In the genomic region with DNA sequence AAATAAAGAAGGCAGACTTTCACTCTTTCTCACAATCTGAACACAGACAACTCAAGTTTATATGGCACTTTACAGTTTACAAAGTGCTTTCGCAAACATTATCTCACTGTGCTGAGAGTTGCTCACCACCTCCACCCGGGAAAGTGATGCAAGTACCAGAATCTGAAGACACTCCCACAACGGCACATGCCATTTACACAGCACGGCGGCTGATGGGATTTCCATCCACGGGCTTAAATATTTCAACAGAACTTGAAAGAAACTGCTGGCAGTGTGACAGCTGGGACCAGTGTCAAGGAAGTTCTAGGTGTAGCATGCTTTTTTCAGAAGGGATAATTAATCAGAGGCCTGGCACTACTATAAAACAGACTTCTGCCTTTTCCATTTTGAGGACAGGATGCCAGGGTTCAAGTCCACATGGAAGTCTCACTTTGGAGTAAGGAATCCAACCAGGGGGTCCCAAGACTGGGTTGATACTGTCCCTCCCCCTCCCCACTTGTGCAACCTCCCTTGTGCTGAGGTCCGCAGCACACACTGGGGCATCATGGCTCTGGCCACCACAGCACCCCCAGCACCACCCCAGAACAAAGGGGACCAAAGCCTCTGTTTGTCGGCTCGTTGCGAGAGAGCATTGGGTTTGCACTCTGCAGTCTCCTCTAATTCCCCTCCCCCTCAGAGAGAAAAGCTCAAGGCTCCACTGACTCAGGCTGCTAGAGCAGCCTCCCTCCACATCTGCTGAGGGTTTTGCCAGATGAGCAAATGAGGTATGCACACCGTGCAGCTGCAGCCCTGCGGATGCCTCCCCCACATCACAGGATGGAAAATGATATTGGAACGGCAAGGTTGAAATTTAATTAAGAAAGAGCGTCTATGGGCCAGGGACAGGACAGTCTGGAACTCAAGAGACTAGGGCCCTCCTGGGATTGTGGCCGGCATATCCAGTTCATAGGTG, we compare ENCODE assay signal across 1 cellular context.
TF ChIP-seq lines count a peak whose summit lies in the region.

No MANE protein-coding gene starts in this region.

TF ChIP-seq in GM23338, 12 proteins besides CTCF, POLR2A, EP300 and RAD21 (continued from another document):
- TF ChIP-seq, protein P1, sequence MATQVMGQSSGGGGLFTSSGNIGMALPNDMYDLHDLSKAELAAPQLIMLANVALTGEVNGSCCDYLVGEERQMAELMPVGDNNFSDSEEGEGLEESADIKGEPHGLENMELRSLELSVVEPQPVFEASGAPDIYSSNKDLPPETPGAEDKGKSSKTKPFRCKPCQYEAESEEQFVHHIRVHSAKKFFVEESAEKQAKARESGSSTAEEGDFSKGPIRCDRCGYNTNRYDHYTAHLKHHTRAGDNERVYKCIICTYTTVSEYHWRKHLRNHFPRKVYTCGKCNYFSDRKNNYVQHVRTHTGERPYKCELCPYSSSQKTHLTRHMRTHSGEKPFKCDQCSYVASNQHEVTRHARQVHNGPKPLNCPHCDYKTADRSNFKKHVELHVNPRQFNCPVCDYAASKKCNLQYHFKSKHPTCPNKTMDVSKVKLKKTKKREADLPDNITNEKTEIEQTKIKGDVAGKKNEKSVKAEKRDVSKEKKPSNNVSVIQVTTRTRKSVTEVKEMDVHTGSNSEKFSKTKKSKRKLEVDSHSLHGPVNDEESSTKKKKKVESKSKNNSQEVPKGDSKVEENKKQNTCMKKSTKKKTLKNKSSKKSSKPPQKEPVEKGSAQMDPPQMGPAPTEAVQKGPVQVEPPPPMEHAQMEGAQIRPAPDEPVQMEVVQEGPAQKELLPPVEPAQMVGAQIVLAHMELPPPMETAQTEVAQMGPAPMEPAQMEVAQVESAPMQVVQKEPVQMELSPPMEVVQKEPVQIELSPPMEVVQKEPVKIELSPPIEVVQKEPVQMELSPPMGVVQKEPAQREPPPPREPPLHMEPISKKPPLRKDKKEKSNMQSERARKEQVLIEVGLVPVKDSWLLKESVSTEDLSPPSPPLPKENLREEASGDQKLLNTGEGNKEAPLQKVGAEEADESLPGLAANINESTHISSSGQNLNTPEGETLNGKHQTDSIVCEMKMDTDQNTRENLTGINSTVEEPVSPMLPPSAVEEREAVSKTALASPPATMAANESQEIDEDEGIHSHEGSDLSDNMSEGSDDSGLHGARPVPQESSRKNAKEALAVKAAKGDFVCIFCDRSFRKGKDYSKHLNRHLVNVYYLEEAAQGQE (IDR thresholded peaks at IDR 0.05; ENCODE audit: unreplicated experiment) = no peak
- TF ChIP-seq, protein P2, sequence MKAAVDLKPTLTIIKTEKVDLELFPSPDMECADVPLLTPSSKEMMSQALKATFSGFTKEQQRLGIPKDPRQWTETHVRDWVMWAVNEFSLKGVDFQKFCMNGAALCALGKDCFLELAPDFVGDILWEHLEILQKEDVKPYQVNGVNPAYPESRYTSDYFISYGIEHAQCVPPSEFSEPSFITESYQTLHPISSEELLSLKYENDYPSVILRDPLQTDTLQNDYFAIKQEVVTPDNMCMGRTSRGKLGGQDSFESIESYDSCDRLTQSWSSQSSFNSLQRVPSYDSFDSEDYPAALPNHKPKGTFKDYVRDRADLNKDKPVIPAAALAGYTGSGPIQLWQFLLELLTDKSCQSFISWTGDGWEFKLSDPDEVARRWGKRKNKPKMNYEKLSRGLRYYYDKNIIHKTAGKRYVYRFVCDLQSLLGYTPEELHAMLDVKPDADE (IDR thresholded peaks at IDR 0.05) = no peak
- no peak for TF ChIP-seq EZH2phosphoT487 (IDR thresholded peaks at IDR 0.05; ENCODE audit: unreplicated experiment)
